Comparison of ENCODE assay signal across 1 cellular context in genomic region chr12:53951577-53952334, GRCh38.
TF ChIP-seq lines count a peak whose summit lies in the region.

No MANE protein-coding gene starts in this region.

TF ChIP-seq in K562, 482 proteins besides CTCF, POLR2A, EP300 and RAD21:
- TF ChIP-seq ZNF639 (CRISPR knock-in tag; conservative IDR thresholded peaks at IDR 0.05 in 1 of 2, IDR thresholded peaks at IDR 0.05 in 1 of 2): no peak
- no peak for TF ChIP-seq RFX7 (CRISPR knock-in tag; IDR thresholded peaks at IDR 0.05)
